8 cellular contexts compared by ENCODE assay signal in genomic region chr9:129351642-129352151, GRCh38.
DNase-seq lines count a peak whose midpoint lies in the region; ATAC-seq and TF ChIP-seq lines count a peak whose summit lies in the region.

No MANE protein-coding gene starts in this region.

- no peaks in the 10 kb centered on the region for H3K79me2 ChIP-seq in PC-9 (ENCODE audit: low read depth)

- intact Hi-C loops in CD14-positive monocyte (cut with micrococcal nuclease) (no loop called here), PC-9 (cut with micrococcal nuclease; ENCODE audit: unreplicated experiment) (no loop called here)

- H3K36me3 ChIP-seq in PC-9 (ENCODE audit: low read depth): no peaks in the 10 kb centered on the region
- H3K36me3 ChIP-seq in esophagus (ENCODE audit: control insufficient read depth in 2 of 2, insufficient read depth in 2 of 2, low read length in 1 of 2): no peaks in the 10 kb centered on the region
- H3K36me3 ChIP-seq in neuron (ENCODE audit: insufficient read depth, low read length): no peaks in the 10 kb centered on the region

- H3K36me3 Mint-ChIP-seq in CD14-positive monocyte: peaks cover 0 to 13% of the 10 kb centered on the region in 2 donors
- no peaks in the 10 kb centered on the region for H3K36me3 Mint-ChIP-seq in activated T-helper 17 cell treated with anti-CD3 and anti-CD28 coated beads, Interleukin-2, amount 50 U/mL, for 72 hours (ENCODE audit: low read depth)

- peak overlapping the region; percentile 64 for H3K4me2 ChIP-seq in PC-9

- H3K27me3 ChIP-seq in PC-9 (ENCODE audit: insufficient read depth, low read depth) (no peaks in the 10 kb centered on the region), esophagus (ENCODE audit: control insufficient read depth in 1 of 2, insufficient read depth in 2 of 2, low read length in 2 of 2) (no peaks in the 10 kb centered on the region), neuron (ENCODE audit: insufficient read depth, low read length) (no peaks in the 10 kb centered on the region)

- POLR2A ChIA-PET in PC-9 (lab: Charles Lee; ENCODE audit: unreplicated experiment): no interaction called here

- peak overlapping the region; percentile 70 to 96 (median 89) for H3K27ac Mint-ChIP-seq in CD14-positive monocyte
- no peak overlapping the region for H3K27ac Mint-ChIP-seq in activated T-helper 17 cell treated with anti-CD3 and anti-CD28 coated beads, Interleukin-2, amount 50 U/mL, for 72 hours

- WGBS in esophagus, 2 donors: 3 to 6% methylated on average over 19 to 21 of the region's 21 CpGs

- H4K20me1 ChIP-seq in PC-9 (ENCODE audit: insufficient read depth): no peaks in the 10 kb centered on the region

- CTCF ChIA-PET in PC-9 (lab: Charles Lee): no interaction called here

- peaks cover 53% of the 10 kb centered on the region for H3K4me1 Mint-ChIP-seq in CD14-positive monocyte
- H3K4me1 Mint-ChIP-seq in activated T-helper 17 cell treated with anti-CD3 and anti-CD28 coated beads, Interleukin-2, amount 50 U/mL, for 72 hours: no peaks in the 10 kb centered on the region

- TF ChIP-seq CTCF in CD14-positive monocyte (IDR thresholded peaks at IDR 0.05): no peak
- TF ChIP-seq CTCF in PC-9 (conservative IDR thresholded peaks at IDR 0.05): no peak

- H3K4me1 ChIP-seq in PC-9 (replicated peaks; ENCODE audit: insufficient read depth) (no peaks in the 10 kb centered on the region), esophagus (ENCODE audit: control insufficient read depth in 2 of 2, insufficient read depth in 2 of 2, low read length in 1 of 2) (peaks cover 6 to 8% of the 10 kb centered on the region in 2 donors), neuron (ENCODE audit: insufficient read depth, low read length) (peaks cover 29% of the 10 kb centered on the region)

- DNase-seq in CD14-positive monocyte (ENCODE audit: low spot score): no peak
- no peak for DNase-seq in PC-9
- no peak for DNase-seq in AG08396 (ENCODE audit: low spot score)

- H3K9me3 ChIP-seq in PC-9 (ENCODE audit: insufficient read depth, low read depth) (no peaks in the 10 kb centered on the region), esophagus (ENCODE audit: control insufficient read depth in 2 of 2, insufficient read depth in 1 of 2, low read depth in 1 of 2, low read length in 1 of 2) (peaks cover 0 to 10% of the 10 kb centered on the region in 2 donors), neuron (ENCODE audit: low read length) (no peaks in the 10 kb centered on the region)

- H3K27me3 Mint-ChIP-seq in CD14-positive monocyte (ENCODE audit: low read depth in 3 of 3): no peaks in the 10 kb centered on the region
- no peaks in the 10 kb centered on the region for H3K27me3 Mint-ChIP-seq in activated T-helper 17 cell treated with anti-CD3 and anti-CD28 coated beads, Interleukin-2, amount 50 U/mL, for 72 hours

- H3K9me2 ChIP-seq in PC-9 (ENCODE audit: insufficient read depth): no peaks in the 10 kb centered on the region

- ATAC-seq in activated T-helper 17 cell treated with anti-CD3 and anti-CD28 coated beads, Interleukin-2, amount 50 U/mL, for 72 hours (replicated peaks): no peak
- ATAC-seq in HG02885 (IDR thresholded peaks at IDR 0.05; ENCODE audit: poor library complexity, unreplicated experiment): no peak
- no peak for ATAC-seq in HG02970 (IDR thresholded peaks at IDR 0.05; ENCODE audit: low FRiP score, unreplicated experiment)

- peak overlapping the region; percentile 44; the same call in 1 of the 2 replicates for H3K4me3 ChIP-seq in PC-9
- peak overlapping the region; percentile 10 to 16 for H3K4me3 ChIP-seq in esophagus (ENCODE audit: low read depth in 1 of 2, low read length in 2 of 2)
- H3K4me3 ChIP-seq in neuron (ENCODE audit: low read length): peak overlapping the region; percentile 44

- H3F3A ChIP-seq in PC-9 (ENCODE audit: insufficient read depth, low read depth): peaks cover 10% of the 10 kb centered on the region; the same call in 1 of the 2 replicates

- no TSS peak for BruUV-seq in PC-9 (replicated peaks; lab: Mats Ljungman, UMichigan)

- H2AFZ ChIP-seq in PC-9 (peak overlapping the region; percentile 66), neuron (ENCODE audit: low read depth, low read length) (peak overlapping the region; percentile 71)

- peaks cover 7 to 15% (median 13%) of the 10 kb centered on the region in 7 donors for H3K9me3 Mint-ChIP-seq in CD14-positive monocyte
- no peaks in the 10 kb centered on the region for H3K9me3 Mint-ChIP-seq in activated T-helper 17 cell treated with anti-CD3 and anti-CD28 coated beads, Interleukin-2, amount 50 U/mL, for 72 hours

- H3K27ac ChIP-seq in PC-9 (no peak overlapping the region), esophagus (ENCODE audit: low read depth in 2 of 2, low read length in 1 of 2) (peak overlapping the region; percentile 37 to 66)

- H3K4me3 Mint-ChIP-seq in CD14-positive monocyte: peak overlapping the region; percentile 84 to 93
- no peak overlapping the region for H3K4me3 Mint-ChIP-seq in activated T-helper 17 cell treated with anti-CD3 and anti-CD28 coated beads, Interleukin-2, amount 50 U/mL, for 72 hours
